Comparison of ENCODE assay signal across 17 cellular contexts in the genomic region with DNA sequence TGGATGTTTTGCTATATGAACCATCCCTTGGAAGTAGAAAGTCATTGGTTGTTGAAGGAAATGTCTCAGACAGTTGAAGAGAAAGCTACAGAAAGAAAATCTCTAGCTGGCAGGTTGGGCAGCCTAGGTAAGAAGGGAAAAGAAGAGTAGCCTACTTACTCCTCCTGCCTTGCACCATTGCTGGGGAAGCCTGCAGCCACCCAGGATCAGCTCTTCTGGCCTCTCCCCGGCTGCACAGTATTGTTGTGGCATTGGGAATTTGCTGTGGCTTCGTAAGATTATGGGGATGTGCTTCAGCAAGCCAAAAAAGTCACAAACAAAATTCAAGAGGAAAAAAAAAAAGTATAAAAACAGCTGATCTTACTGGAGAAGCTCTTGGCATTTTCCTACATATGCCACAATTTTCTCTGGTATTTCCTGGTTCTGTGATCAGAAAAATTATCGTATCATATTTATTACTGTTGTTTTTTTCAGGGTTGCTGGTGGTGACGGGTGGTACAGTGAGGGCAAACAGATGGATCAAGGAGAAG.
DNase-seq lines count a peak whose midpoint lies in the region; ATAC-seq, FAIRE-seq and TF ChIP-seq lines count a peak whose summit lies in the region.
"Had no signal": no experiment of that assay in that cellular context is flagged by ENCODE, and none has a peak within 500 bp of the region (broad histone marks: within the 10 kb centered on the region; RNA-seq: fewer than 3 reads in every experiment).

No MANE protein-coding gene starts in this region.

- no peaks in the 10 kb centered on the region; the same call in 1 of the 2 replicates for H3K79me2 ChIP-seq in SK-N-SH (ENCODE audit: insufficient read depth)
- H3K79me2 ChIP-seq in GM12878 (ENCODE audit: control insufficient read depth, insufficient read depth, low read length) = peaks cover 78% of the 10 kb centered on the region

- H3K4me1 ChIP-seq in SK-N-SH (ENCODE audit: control insufficient read depth in 1 of 2, insufficient read depth in 2 of 2, low read depth in 1 of 2, low read length in 1 of 2) (peaks cover 5 to 48% of the 10 kb centered on the region in 2 experiments; a peak in 3 of 4 replicates), GM12878 (ENCODE audit: control insufficient read depth, insufficient read depth, low read length) (peaks cover 5% of the 10 kb centered on the region), lower lobe of right lung (peaks cover 43% of the 10 kb centered on the region), uterus (no peaks in the 10 kb centered on the region)

- DNase-seq in SK-N-SH (no peak), GM12878 (ENCODE audit: low read depth, low spot score) (no peak), lower lobe of right lung (no peak), uterus (no peak), NCI-H82 treated with DMSO at 0.1 percent for 48 hours (lab: John Stamatoyannopoulos, UW; ENCODE audit: unreplicated experiment) (no peak), H4 (ENCODE audit: low spot score) (no peak)
- DNase-seq in activated T-cell treated with anti-CD3 and anti-CD28 coated beads, Interleukin-2, amount 50 U/mL, for 4 hours = no peak
- DNase-seq: activated CD4-positive, alpha-beta T cell treated with anti-CD3 and anti-CD28 coated beads, Interleukin-2, amount 50 U/mL, for 1 hour; activated naive CD4-positive, alpha-beta T cell treated with anti-CD3 and anti-CD28 coated beads, Interleukin-2, amount 10 ng/mL, durations not matched to agents 7 days and 5 days; mesendoderm; NCI-H2029 treated with DMSO at 0.1 percent for 48 hours; NCI-H774; Peyer's patch; stimulated activated CD4-positive, alpha-beta T cell treated with anti-CD3 and anti-CD28 coated beads, Interleukin-15, amount 100 ng/mL, for 24 hours had no signal

- H3K9me3 Mint-ChIP-seq in activated T-cell treated with anti-CD3 and anti-CD28 coated beads, Interleukin-2, amount 50 U/mL, for 4 hours = no peaks in the 10 kb centered on the region
- H3K9me3 Mint-ChIP-seq: activated naive CD4-positive, alpha-beta T cell treated with anti-CD3 and anti-CD28 coated beads, Interleukin-2, amount 10 ng/mL, durations not matched to agents 7 days and 5 days; stimulated activated naive CD8-positive, alpha-beta T cell treated with anti-CD3 and anti-CD28 coated beads, Interleukin-15, Interleukin-2, amounts not matched to agents 100 ng/mL and 50 ng/mL, for 24 hours had no signal

- no peak for TF ChIP-seq POLR2A in GM12878 (IDR thresholded peaks at IDR 0.05; ENCODE audit: low read depth, low read length)
- no peak for TF ChIP-seq POLR2A in uterus (IDR thresholded peaks at IDR 0.05)

- RAD21 ChIA-PET in GM12878 (lab: Charles Lee; ENCODE audit: unreplicated experiment) = interaction anchor here (1.1 to 2.3 kb wide), 2 partner anchors 30 to 163 kb away, joined by 3 to 6 read pairs; no protein-coding TSS in a partner anchor

- H3K4me2 ChIP-seq in SK-N-SH (no peak overlapping the region), GM12878 (ENCODE audit: control insufficient read depth, insufficient read depth) (peak overlapping the region; percentile 78)

- H3K27me3 ChIP-seq in SK-N-SH (ENCODE audit: insufficient read depth) (no peaks in the 10 kb centered on the region), GM12878 (replicated peaks in 1 of 2; ENCODE audit: control insufficient read depth in 2 of 2, insufficient read depth in 2 of 2, low read length in 1 of 2) (no peaks in the 10 kb centered on the region), lower lobe of right lung (ENCODE audit: low read depth) (no peaks in the 10 kb centered on the region), uterus (no peaks in the 10 kb centered on the region)
- H3K27me3 ChIP-seq: Peyer's patch had no signal

- TF ChIP-seq RAD21 in SK-N-SH (IDR thresholded peaks at IDR 0.05; ENCODE audit: low read length) (no peak), GM12878 (IDR thresholded peaks at IDR 0.05; ENCODE audit: insufficient read depth, low read depth, low read length) (no peak)

- H3K36me3 ChIP-seq in SK-N-SH (replicated peaks in 1 of 2; ENCODE audit: control insufficient read depth in 1 of 2, insufficient read depth in 2 of 2, low read length in 1 of 2) = no peaks in the 10 kb centered on the region
- H3K36me3 ChIP-seq in GM12878 (ENCODE audit: control insufficient read depth in 2 of 2, insufficient read depth in 2 of 2, low read length in 1 of 2) = no peaks in the 10 kb centered on the region
- H3K36me3 ChIP-seq in lower lobe of right lung = no peaks in the 10 kb centered on the region
- no peaks in the 10 kb centered on the region for H3K36me3 ChIP-seq in uterus
- H3K36me3 ChIP-seq: Peyer's patch had no signal

- H4K20me1 ChIP-seq in SK-N-SH (ENCODE audit: insufficient read depth) = no peaks in the 10 kb centered on the region; the same call in 1 of the 2 replicates
- no peaks in the 10 kb centered on the region for H4K20me1 ChIP-seq in GM12878 (ENCODE audit: control insufficient read depth, insufficient read depth)

- H3K4me3 Mint-ChIP-seq in activated T-cell treated with anti-CD3 and anti-CD28 coated beads, Interleukin-2, amount 50 U/mL, for 4 hours = no peak overlapping the region
- H3K4me3 Mint-ChIP-seq: activated naive CD4-positive, alpha-beta T cell treated with anti-CD3 and anti-CD28 coated beads, Interleukin-2, amount 10 ng/mL, durations not matched to agents 7 days and 5 days; stimulated activated naive CD8-positive, alpha-beta T cell treated with anti-CD3 and anti-CD28 coated beads, Interleukin-15, Interleukin-2, amounts not matched to agents 100 ng/mL and 50 ng/mL, for 24 hours had no signal

- TF ChIP-seq CTCF in SK-N-SH (IDR thresholded peaks at IDR 0.05) (no peak), GM12878 (IDR thresholded peaks at IDR 0.05 in 2 of 3, conservative IDR thresholded peaks at IDR 0.05 in 1 of 3; ENCODE audit: control insufficient read depth in 2 of 3, extremely low read depth in 1 of 3, insufficient read depth in 1 of 3, low read depth in 3 of 3, low read length in 3 of 3) (no peak), lower lobe of right lung (IDR thresholded peaks at IDR 0.05) (no peak), uterus (IDR thresholded peaks at IDR 0.05) (no peak)

- TF ChIP-seq EP300 in SK-N-SH (IDR thresholded peaks at IDR 0.05; ENCODE audit: borderline replicate concordance in 1 of 2, low read depth in 1 of 2, low read length in 1 of 2) (no peak), GM12878 (IDR thresholded peaks at IDR 0.05; ENCODE audit: borderline replicate concordance in 1 of 2, control insufficient read depth in 1 of 2, low read depth in 2 of 2, low read length in 2 of 2) (no peak)

- in situ Hi-C loops in GM12878 (cut with MboI) = no loop called here

- 84% methylated on average over 4 of the region's 4 CpGs for WGBS in SK-N-SH (ENCODE audit: low lambda C conversion rate)
- 9% methylated on average over 4 of the region's 4 CpGs for WGBS in GM12878 (ENCODE audit: insufficient coverage, insufficient replicate concordance, low lambda C conversion rate, missing lambda C conversion rate)

- peaks cover 4% of the 10 kb centered on the region for H3K36me3 Mint-ChIP-seq in activated T-cell treated with anti-CD3 and anti-CD28 coated beads, Interleukin-2, amount 50 U/mL, for 4 hours (ENCODE audit: insufficient read depth)
- H3K36me3 Mint-ChIP-seq: activated naive CD4-positive, alpha-beta T cell treated with anti-CD3 and anti-CD28 coated beads, Interleukin-2, amount 10 ng/mL, durations not matched to agents 7 days and 5 days had no signal

- H3K27ac ChIP-seq in SK-N-SH (ENCODE audit: low read depth in 2 of 2, low read length in 1 of 2) (no peak overlapping the region; a peak in 1 of 4 replicates), GM12878 (ENCODE audit: control insufficient read depth, insufficient read depth) (peak overlapping the region; percentile 93), lower lobe of right lung (peak overlapping the region; percentile 10), uterus (peak overlapping the region; percentile 19 to 39)

- ATAC-seq in SK-N-SH treated with all-trans-retinoic acid at 6 μM for 48 hours (no peak), GM12878 (no peak), lower lobe of right lung (no peak)
- no peak for ATAC-seq in activated T-cell treated with anti-CD3 and anti-CD28 coated beads, Interleukin-2, amount 50 U/mL, for 4 hours

- CTCF ChIA-PET in SK-N-SH (lab: Yijun Ruan, JAX) (interaction anchor here (0.8 to 1.9 kb wide), 5 partner anchors 10 to 86 kb away, joined by 3 to 9 read pairs (median 4); no protein-coding TSS in a partner anchor), GM12878 (lab: Yijun Ruan, JAX) (interaction anchor here (0.6 to 2.1 kb wide), 14 partner anchors 8 to 609 kb away, joined by 3 to 11 read pairs (median 4); partner anchors contain the start of gene GRAMD1C)

- H3K9me3 ChIP-seq in SK-N-SH (no peaks in the 10 kb centered on the region), GM12878 (replicated peaks; ENCODE audit: control insufficient read depth, insufficient read depth, low read length) (no peaks in the 10 kb centered on the region), lower lobe of right lung (no peaks in the 10 kb centered on the region), uterus (no peaks in the 10 kb centered on the region)
- H3K9me3 ChIP-seq: Peyer's patch had no signal

- H3K4me1 Mint-ChIP-seq in activated T-cell treated with anti-CD3 and anti-CD28 coated beads, Interleukin-2, amount 50 U/mL, for 4 hours (ENCODE audit: low read depth) = no peaks in the 10 kb centered on the region
- H3K4me1 Mint-ChIP-seq: activated naive CD4-positive, alpha-beta T cell treated with anti-CD3 and anti-CD28 coated beads, Interleukin-2, amount 10 ng/mL, durations not matched to agents 7 days and 5 days had no signal

- H3K27me3 Mint-ChIP-seq in activated T-cell treated with anti-CD3 and anti-CD28 coated beads, Interleukin-2, amount 50 U/mL, for 4 hours (ENCODE audit: low read depth) = no peaks in the 10 kb centered on the region
- H3K27me3 Mint-ChIP-seq: stimulated activated naive CD8-positive, alpha-beta T cell treated with anti-CD3 and anti-CD28 coated beads, Interleukin-15, Interleukin-2, amounts not matched to agents 100 ng/mL and 50 ng/mL, for 24 hours had no signal

- SMC1A ChIA-PET in GM12878 (lab: Charles Lee; ENCODE audit: uncharacterized antibody, unreplicated experiment) = interaction anchor here (0.6 to 2.4 kb wide), 12 partner anchors 9 to 1205 kb away, joined by 3 to 13 read pairs (median 4); no protein-coding TSS in a partner anchor

- intact Hi-C loops in GM12878 (cut with micrococcal nuclease; ENCODE audit: unreplicated experiment) (no loop called here), lower lobe of right lung (cut with DNase I) (no loop called here), uterus (cut with DNase I; ENCODE audit: low total_unique reads) (no loop called here)

- no peak overlapping the region for H3K4me3 ChIP-seq in SK-N-SH (ENCODE audit: low read depth in 2 of 2, low read length in 1 of 2)
- peak overlapping the region; percentile 58; the same call in 1 of the 2 replicates for H3K4me3 ChIP-seq in GM12878
- no peak overlapping the region for H3K4me3 ChIP-seq in lower lobe of right lung
- H3K4me3 ChIP-seq in uterus = no peak overlapping the region
- H3K4me3 ChIP-seq: Peyer's patch had no signal

- no peak overlapping the region for H2AFZ ChIP-seq in SK-N-SH (ENCODE audit: low read depth)
- no peak overlapping the region; the same call in none of the 2 replicates for H2AFZ ChIP-seq in GM12878 (ENCODE audit: control insufficient read depth, low read depth, low read length)

- no TSS peak for BruUV-seq in GM12878 (replicated peaks; lab: Mats Ljungman, UMichigan)

- no peak overlapping the region for H3K9ac ChIP-seq in SK-N-SH
- H3K9ac ChIP-seq in GM12878 (ENCODE audit: control insufficient read depth, insufficient read depth, low read length) = peak overlapping the region; percentile 18

- H3F3A ChIP-seq in SK-N-SH (replicated peaks; ENCODE audit: insufficient read depth) = no peaks in the 10 kb centered on the region

- H3K9me2 ChIP-seq in SK-N-SH = no peaks in the 10 kb centered on the region

- POLR2A ChIA-PET in SK-N-SH (lab: Yijun Ruan, JAX) = no interaction called here
- POLR2A ChIA-PET in GM12878 (lab: Charles Lee) = interaction anchor here (1.4 kb wide), 1 partner anchor 13 kb away, joined by 3 read pairs; no protein-coding TSS in a partner anchor

- FAIRE-seq in GM12878 (lab: Jason Lieb, UNC) = no peak
- FAIRE-seq: TTC549 had no signal

Comparison
In these comparisons a context has a peak if more than half of its experiments do, and no peak if none do; other contexts are left out.
1. H3K27ac ChIP-seq: peak in GM12878 (single experiment), lower lobe of right lung (single experiment) and uterus (2 of 2); none in SK-N-SH (0 of 2).
2. Of the 26 proteins assayed by ChIP-seq in both GM12878 and SK-N-SH: peak only in GM12878: none; only in SK-N-SH: TCF12; in both: none; in neither: 25.